In genomic region chr17:75976175-75976848, GRCh38 we compare ENCODE assay signal across 1 cellular context.
TF ChIP-seq lines count a peak whose summit lies in the region.

No MANE protein-coding gene starts in this region.

TF ChIP-seq in HepG2, 621 proteins besides CTCF, POLR2A, EP300 and RAD21 (continued from another document and continues in another):
- TF ChIP-seq ZBTB40 (IDR thresholded peaks at IDR 0.05) (no peak), ZBTB40 (CRISPR knock-in tag; IDR thresholded peaks at IDR 0.05) (no peak; the same call in 1 of the 2 replicates), ZNF576 (CRISPR knock-in tag; IDR thresholded peaks at IDR 0.05) (no peak), TRIM24 (CRISPR knock-in tag; IDR thresholded peaks at IDR 0.05) (no peak), ARHGAP35 (CRISPR knock-in tag; IDR thresholded peaks at IDR 0.05; ENCODE audit: borderline replicate concordance) (no peak), HOMEZ (CRISPR knock-in tag; IDR thresholded peaks at IDR 0.05; ENCODE audit: low read depth) (0 out of 2 replicates have a peak, but pooled peaks have one; percentile 6), ZNF646 (CRISPR knock-in tag; IDR thresholded peaks at IDR 0.05) (peak; percentile 87), TSC22D2 (CRISPR knock-in tag; IDR thresholded peaks at IDR 0.05; ENCODE audit: borderline replicate concordance) (no peak), TFE3 (CRISPR knock-in tag; IDR thresholded peaks at IDR 0.05) (peak; percentile 57; the same call in 1 of the 2 replicates), ZNF292 (CRISPR knock-in tag; IDR thresholded peaks at IDR 0.05; ENCODE audit: borderline replicate concordance, low read depth) (no peak), ZMYM2 (CRISPR knock-in tag; IDR thresholded peaks at IDR 0.05) (no peak), ETV5 (CRISPR knock-in tag; IDR thresholded peaks at IDR 0.05; ENCODE audit: borderline replicate concordance) (no peak), MBNL3 (CRISPR knock-in tag; conservative IDR thresholded peaks at IDR 0.05) (no peak), MYNN (CRISPR knock-in tag; IDR thresholded peaks at IDR 0.05; ENCODE audit: low read depth) (no peak), DBP (CRISPR knock-in tag; IDR thresholded peaks at IDR 0.05; ENCODE audit: not compliant biosample characterization) (no peak), ZNF501 (CRISPR knock-in tag; IDR thresholded peaks at IDR 0.05) (no peak), CEBPB (IDR thresholded peaks at IDR 0.05; ENCODE audit: borderline replicate concordance, low read depth, low read length) (peak; percentile 58), ARID3A (IDR thresholded peaks at IDR 0.05; ENCODE audit: low read depth, low read length) (peak; percentile 82), ZNF850 (CRISPR knock-in tag; conservative IDR thresholded peaks at IDR 0.05) (no peak), HMG20A (CRISPR knock-in tag; IDR thresholded peaks at IDR 0.05; ENCODE audit: borderline replicate concordance) (no peak), ZNF350 (CRISPR knock-in tag; IDR thresholded peaks at IDR 0.05; ENCODE audit: borderline replicate concordance, low read depth) (no peak), NPAS2 (CRISPR knock-in tag; IDR thresholded peaks at IDR 0.05; ENCODE audit: borderline replicate concordance) (no peak), CSRNP2 (CRISPR knock-in tag; conservative IDR thresholded peaks at IDR 0.05; ENCODE audit: low read depth) (no peak), THAP11 (CRISPR knock-in tag; IDR thresholded peaks at IDR 0.05) (0 out of 2 replicates have a peak, but pooled peaks have one; percentile 10), PAWR (CRISPR knock-in tag; IDR thresholded peaks at IDR 0.05; ENCODE audit: borderline replicate concordance) (no peak), TAF1 (CRISPR knock-in tag; IDR thresholded peaks at IDR 0.05) (no peak)
